ENCODE assay signal across 35 cellular contexts in the genomic region with DNA sequence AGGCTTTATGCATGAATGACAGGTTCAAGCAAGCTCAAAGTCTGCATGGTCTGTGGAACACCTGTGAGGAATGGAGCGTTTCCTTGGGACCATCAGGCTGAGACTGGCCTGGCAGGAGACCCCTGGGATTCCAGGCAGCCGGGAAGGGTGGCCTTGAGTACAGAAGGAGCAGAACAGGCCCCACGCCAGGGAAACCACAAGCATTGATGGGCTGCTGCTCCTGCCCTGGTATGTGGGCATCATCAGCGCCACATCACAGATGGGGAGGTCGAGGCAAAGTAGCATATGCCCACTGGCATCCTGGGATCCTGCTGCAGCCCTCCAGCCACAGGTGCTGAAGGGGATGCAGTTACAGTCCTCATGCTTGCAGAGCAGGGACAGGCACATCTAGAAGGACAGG. TPM values are rescaled to one million over a fixed set of nuclear protein-coding genes. Genes with fewer than 3 reads are reported as not detected.
"Had no signal": no experiment of that assay in that cellular context is flagged by ENCODE, and none has a peak within 500 bp of the region (broad histone marks: within the 10 kb centered on the region; RNA-seq: fewer than 3 reads in every experiment).

No MANE protein-coding gene starts in this region.

- H3K9ac ChIP-seq: parathyroid adenoma had no signal

- H3K4me1 ChIP-seq: esophagus muscularis mucosa, heart right ventricle, lower lobe of right lung, prostate gland, right atrium auricular region, sigmoid colon, stomach, upper lobe of left lung had no signal

- H3K9me3 ChIP-seq: esophagus muscularis mucosa, heart right ventricle, lower lobe of right lung, neutrophil, prostate gland, right atrium auricular region, sigmoid colon, stomach, thoracic aorta, tibial nerve, upper lobe of left lung had no signal

- H3K4me3 ChIP-seq: esophagus muscularis mucosa, heart right ventricle, lower lobe of right lung, prostate gland, right atrium auricular region, sigmoid colon, stomach, thoracic aorta, tibial nerve, upper lobe of left lung had no signal

- H3K79me2 ChIP-seq: parathyroid adenoma had no signal

- H3K27ac ChIP-seq: esophagus muscularis mucosa, heart right ventricle, lower lobe of right lung, parathyroid adenoma, prostate gland, right atrium auricular region, sigmoid colon, stomach, thoracic aorta, tibial nerve, upper lobe of left lung had no signal

- FAIRE-seq: colon, endothelial cell of umbilical vein, islet of Langerhans, urothelium cell line had no signal

- DNase-seq: cerebellar nuclear complex; effector CD8-positive, alpha-beta T cell; foreskin melanocyte; glutamatergic neuron; hippocampal formation; kidney glomerular epithelial cell; left ventricle myocardium superior; lower lobe of right lung; natural killer cell; stimulated activated CD4-positive, alpha-beta T cell treated with anti-CD3 and anti-CD28 coated beads, Interleukin-2, amount 100 ng/mL, for 24 hours; stimulated activated CD4-positive, alpha-beta T cell treated with anti-CD3 and anti-CD28 coated beads, Interleukin-4, amount 100 ng/mL, for 24 hours; stimulated activated naive CD4-positive, alpha-beta T cell treated with Interleukin-2 at 50 U/mL for 16 hours; stomach had no signal

- H3K36me3 ChIP-seq: esophagus muscularis mucosa, heart right ventricle, lower lobe of right lung, neutrophil, prostate gland, right atrium auricular region, sigmoid colon, stomach, thoracic aorta, tibial nerve, upper lobe of left lung had no signal

- H3K36me3 Mint-ChIP-seq: natural killer cell; stimulated activated effector memory CD8-positive, alpha-beta T cell treated with anti-CD3 and anti-CD28 coated beads, Interleukin-12 subunit alpha, Interleukin-12 subunit beta, amount 100 ng/mL, for 72 hours had no signal

- H3K9me3 Mint-ChIP-seq: natural killer cell; stimulated activated effector memory CD8-positive, alpha-beta T cell treated with anti-CD3 and anti-CD28 coated beads, Interleukin-12 subunit alpha, Interleukin-12 subunit beta, amount 100 ng/mL, for 72 hours had no signal

- H3K27me3 ChIP-seq: neutrophil, right atrium auricular region, sigmoid colon, stomach, tibial nerve, upper lobe of left lung had no signal

- H3K4me3 Mint-ChIP-seq: natural killer cell; stimulated activated effector memory CD8-positive, alpha-beta T cell treated with anti-CD3 and anti-CD28 coated beads, Interleukin-12 subunit alpha, Interleukin-12 subunit beta, amount 100 ng/mL, for 72 hours had no signal

- ATAC-seq: heart right ventricle; left ventricle myocardium superior; lower lobe of right lung; natural killer cell; stimulated activated effector memory CD8-positive, alpha-beta T cell treated with anti-CD3 and anti-CD28 coated beads, Interleukin-12 subunit alpha, Interleukin-12 subunit beta, amount 100 ng/mL, for 72 hours had no signal

- H2AFZ ChIP-seq: parathyroid adenoma had no signal

- H3K27ac Mint-ChIP-seq: natural killer cell had no signal

RNA-seq across cellular contexts. Expression of a gene that starts 40.9 kb away (rescaled TPM):
- total RNA-seq: endothelial cell of umbilical vein, epithelial cell of proximal tubule, esophagus muscularis mucosa, fibroblast of lung, left ventricle myocardium superior, lower lobe of right lung, mononuclear cell, natural killer cell, omental fat pad, right atrium auricular region, sigmoid colon, skeletal muscle tissue, stomach, subcutaneous adipose tissue, thoracic aorta, tibial nerve, upper lobe of left lung had no signal
- polyA plus RNA-seq: endothelial cell of umbilical vein, fibroblast of lung, neural cell, sigmoid colon, stomach had no signal

RNA-seq across cellular contexts. Expression of a gene that starts 47.9 kb away (rescaled TPM):
- total RNA-seq: endothelial cell of umbilical vein, fibroblast of lung, natural killer cell, thoracic aorta had no signal
- polyA plus RNA-seq: endothelial cell of umbilical vein, neural cell, sigmoid colon had no signal
